12 cellular contexts compared by ENCODE assay signal in the genomic region with DNA sequence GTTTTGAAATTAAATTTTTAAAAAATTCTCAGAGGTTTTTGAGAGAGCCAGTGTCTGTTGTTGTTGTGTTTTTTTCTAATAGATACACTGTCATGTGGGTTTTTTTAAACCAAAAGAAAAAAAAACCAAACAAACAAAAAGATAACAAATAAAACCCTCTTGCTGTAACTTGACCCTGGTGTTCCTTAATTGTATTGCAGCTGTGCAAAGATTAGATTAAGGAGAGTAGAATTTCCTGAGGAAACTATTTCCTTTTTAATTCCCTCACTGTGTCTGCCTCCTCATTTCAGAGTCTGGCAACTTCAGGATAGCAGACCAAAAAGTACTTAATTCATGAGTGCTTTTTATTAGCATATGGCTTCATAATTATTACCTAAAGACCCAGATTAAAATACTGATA.
DNase-seq lines count a peak whose midpoint lies in the region; ATAC-seq and TF ChIP-seq lines count a peak whose summit lies in the region.
"Had no signal": no experiment of that assay in that cellular context is flagged by ENCODE, and none has a peak within 500 bp of the region (broad histone marks: within the 10 kb centered on the region; RNA-seq: fewer than 3 reads in every experiment).

No MANE protein-coding gene starts in this region.

- no peaks in the 10 kb centered on the region for H4K20me1 ChIP-seq in HCT116 (ENCODE audit: insufficient read depth)

- H3K4me3 ChIP-seq in BJ (ENCODE audit: low read depth, low read length) = no peak overlapping the region
- H3K4me3 ChIP-seq in HCT116 (replicated peaks in 1 of 2; ENCODE audit: low read depth in 1 of 2, low read length in 2 of 2) = no peak overlapping the region
- H3K4me3 ChIP-seq in SK-N-MC = peak overlapping the region; percentile 37; the same call in 1 of the 2 replicates

- H3K27ac ChIP-seq in HCT116 (ENCODE audit: low read depth, low read length) (no peak overlapping the region), SK-N-MC (peak overlapping the region; percentile 80)

- H2AFZ ChIP-seq in HCT116 (ENCODE audit: low read depth, low read length, poor library complexity, severe bottlenecking) = peak overlapping the region; percentile 18

- no peak for TF ChIP-seq POLR2A in HCT116 (IDR thresholded peaks at IDR 0.05; ENCODE audit: borderline replicate concordance, extremely low read depth, insufficient read depth, insufficient read length)

- no peaks in the 10 kb centered on the region for H3K27me3 ChIP-seq in BJ (ENCODE audit: control insufficient read depth, insufficient read depth, low read length)
- H3K27me3 ChIP-seq in HCT116 (ENCODE audit: insufficient read depth, low read length) = no peaks in the 10 kb centered on the region

- CTCF ChIA-PET in BJ (lab: Yijun Ruan, JAX) (no interaction called here), HCT116 (lab: Charles Lee) (interaction anchor here (0.7 to 1.0 kb wide), 2 partner anchors 20 to 798 kb away, joined by 3 read pairs; no protein-coding TSS in a partner anchor)

- POLR2A ChIA-PET in BJ (lab: Charles Lee) (no interaction called here), HCT116 (lab: Charles Lee) (no interaction called here)

- DNase-seq in BJ (ENCODE audit: low read depth) = no peak
- peak; percentile 12 for DNase-seq in HCT116 (ENCODE audit: low read depth, low spot score)
- DNase-seq in SK-N-MC (ENCODE audit: low read depth, low spot score) = peak; percentile 45
- DNase-seq in iPS-NIHi7 (ENCODE audit: extremely low spot score) = peak; percentile 12
- DNase-seq in midbrain (lab: John Stamatoyannopoulos, UW) = no peak
- DNase-seq in cerebellar nuclear complex (lab: John Stamatoyannopoulos, UW) = no peak
- DNase-seq in hippocampal formation (lab: John Stamatoyannopoulos, UW) = no peak
- DNase-seq: activated B cell treated with CpG ODN at 0.5 μM for 24 hours; NCI-H1436 treated with DMSO at 0.1 percent for 48 hours; stimulated activated CD4-positive, alpha-beta T cell treated with anti-CD3 and anti-CD28 coated beads, Interleukin-1b, Interleukin-23, amount 100 ng/mL, for 48 hours; stimulated activated naive B cell treated with anti-CD40 and anti-IgM and Interleukin-4, amounts not matched to agents 10 μg/mL and 1 μg/mL and 100 μg/mL, for 72 hours had no signal

- H3K9me2 ChIP-seq in HCT116 (ENCODE audit: insufficient read depth) = no peaks in the 10 kb centered on the region

- TF ChIP-seq CTCF in BJ (IDR thresholded peaks at IDR 0.05; ENCODE audit: insufficient read depth, low read depth, low read length) (peak; percentile 32; the same call in 1 of the 2 replicates), HCT116 (IDR thresholded peaks at IDR 0.05 in 2 of 3, conservative IDR thresholded peaks at IDR 0.05 in 1 of 3; ENCODE audit: borderline replicate concordance in 1 of 3, insufficient read depth in 1 of 3, low read depth in 2 of 3, low read length in 2 of 3) (peak in 2 of 3 experiments; percentile 58 to 61; a peak in 4 of 6 replicates)

- no peak for TF ChIP-seq RAD21 in HCT116 (IDR thresholded peaks at IDR 0.05; ENCODE audit: low read depth)

- no peaks in the 10 kb centered on the region for H3K4me1 ChIP-seq in HCT116 (ENCODE audit: control insufficient read depth in 1 of 2, insufficient read depth in 2 of 2, low read length in 2 of 2)

- H3K36me3 ChIP-seq in BJ (ENCODE audit: control insufficient read depth, insufficient read depth, low read length) = no peaks in the 10 kb centered on the region
- no peaks in the 10 kb centered on the region for H3K36me3 ChIP-seq in HCT116 (ENCODE audit: control insufficient read depth in 1 of 2, insufficient read depth in 2 of 2, low read length in 2 of 2)
- no peaks in the 10 kb centered on the region for H3K36me3 ChIP-seq in SK-N-MC (ENCODE audit: insufficient read depth, low read length)

- H3K9me3 ChIP-seq in HCT116 (ENCODE audit: control insufficient read depth in 1 of 2, insufficient read depth in 1 of 2, low read depth in 1 of 2, low read length in 2 of 2) (no peaks in the 10 kb centered on the region), SK-N-MC (ENCODE audit: low read depth, low read length) (no peaks in the 10 kb centered on the region)

- no peaks in the 10 kb centered on the region for H3K79me2 ChIP-seq in HCT116 (ENCODE audit: insufficient read depth, low read length)

- BruUV-seq in HCT116 (replicated peaks; lab: Mats Ljungman, UMichigan) = no TSS peak

- H3K9ac ChIP-seq in HCT116 (ENCODE audit: low read length) (no peak overlapping the region), SK-N-MC (ENCODE audit: insufficient read length) (no peak overlapping the region)

- intact Hi-C loops in HCT116 (cut with micrococcal nuclease) = no loop called here

- peak; percentile 59; the same call in 1 of the 2 replicates for ATAC-seq in HCT116
- no peak for ATAC-seq in GM21619 (IDR thresholded peaks at IDR 0.05; ENCODE audit: unreplicated experiment)
- ATAC-seq: stimulated activated naive B cell treated with anti-CD40 and anti-IgM and Interleukin-4, amounts not matched to agents 10 μg/mL and 1 μg/mL and 100 μg/mL, for 72 hours had no signal

- RAD21 ChIA-PET in HCT116 (lab: Charles Lee; ENCODE audit: low non-redundant PET in 1 of 2, low total read pairs in 2 of 2, uncharacterized antibody in 2 of 2, unreplicated experiment in 2 of 2) = no interaction called here

- no peak overlapping the region for H3K4me2 ChIP-seq in HCT116 (ENCODE audit: low read length)

TF ChIP-seq in HCT116, 20 proteins besides CTCF, POLR2A, EP300 and RAD21:
- TF ChIP-seq EGR1 (IDR thresholded peaks at IDR 0.05; ENCODE audit: low read depth) (no peak), CEBPB (IDR thresholded peaks at IDR 0.05; ENCODE audit: low read depth) (no peak), YY1 (IDR thresholded peaks at IDR 0.05; ENCODE audit: extremely low read depth, insufficient replicate concordance, low read depth, low read length) (no peak), SP1 (IDR thresholded peaks at IDR 0.05; ENCODE audit: low read depth) (no peak), ZFX (IDR thresholded peaks at IDR 0.05) (no peak), EZH2 (IDR thresholded peaks at IDR 0.05) (no peak), SRF (IDR thresholded peaks at IDR 0.05; ENCODE audit: low read depth) (no peak)
- TF ChIP-seq, protein P1, sequence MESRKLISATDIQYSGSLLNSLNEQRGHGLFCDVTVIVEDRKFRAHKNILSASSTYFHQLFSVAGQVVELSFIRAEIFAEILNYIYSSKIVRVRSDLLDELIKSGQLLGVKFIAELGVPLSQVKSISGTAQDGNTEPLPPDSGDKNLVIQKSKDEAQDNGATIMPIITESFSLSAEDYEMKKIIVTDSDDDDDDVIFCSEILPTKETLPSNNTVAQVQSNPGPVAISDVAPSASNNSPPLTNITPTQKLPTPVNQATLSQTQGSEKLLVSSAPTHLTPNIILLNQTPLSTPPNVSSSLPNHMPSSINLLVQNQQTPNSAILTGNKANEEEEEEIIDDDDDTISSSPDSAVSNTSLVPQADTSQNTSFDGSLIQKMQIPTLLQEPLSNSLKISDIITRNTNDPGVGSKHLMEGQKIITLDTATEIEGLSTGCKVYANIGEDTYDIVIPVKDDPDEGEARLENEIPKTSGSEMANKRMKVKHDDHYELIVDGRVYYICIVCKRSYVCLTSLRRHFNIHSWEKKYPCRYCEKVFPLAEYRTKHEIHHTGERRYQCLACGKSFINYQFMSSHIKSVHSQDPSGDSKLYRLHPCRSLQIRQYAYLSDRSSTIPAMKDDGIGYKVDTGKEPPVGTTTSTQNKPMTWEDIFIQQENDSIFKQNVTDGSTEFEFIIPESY (IDR thresholded peaks at IDR 0.05; ENCODE audit: extremely low read depth, insufficient replicate concordance, low read length) = no peak

Comparison
In these comparisons a context has a peak if more than half of its experiments do, and no peak if none do; other contexts are left out.
1. DNase-seq: peak in HCT116 (single experiment), SK-N-MC (single experiment) and iPS-NIHi7 (single experiment); none in BJ (single experiment), midbrain (single experiment), cerebellar nuclear complex (0 of 2) and hippocampal formation (0 of 2).